Comparison of ENCODE assay signal across 1 cellular context in the genomic region with DNA sequence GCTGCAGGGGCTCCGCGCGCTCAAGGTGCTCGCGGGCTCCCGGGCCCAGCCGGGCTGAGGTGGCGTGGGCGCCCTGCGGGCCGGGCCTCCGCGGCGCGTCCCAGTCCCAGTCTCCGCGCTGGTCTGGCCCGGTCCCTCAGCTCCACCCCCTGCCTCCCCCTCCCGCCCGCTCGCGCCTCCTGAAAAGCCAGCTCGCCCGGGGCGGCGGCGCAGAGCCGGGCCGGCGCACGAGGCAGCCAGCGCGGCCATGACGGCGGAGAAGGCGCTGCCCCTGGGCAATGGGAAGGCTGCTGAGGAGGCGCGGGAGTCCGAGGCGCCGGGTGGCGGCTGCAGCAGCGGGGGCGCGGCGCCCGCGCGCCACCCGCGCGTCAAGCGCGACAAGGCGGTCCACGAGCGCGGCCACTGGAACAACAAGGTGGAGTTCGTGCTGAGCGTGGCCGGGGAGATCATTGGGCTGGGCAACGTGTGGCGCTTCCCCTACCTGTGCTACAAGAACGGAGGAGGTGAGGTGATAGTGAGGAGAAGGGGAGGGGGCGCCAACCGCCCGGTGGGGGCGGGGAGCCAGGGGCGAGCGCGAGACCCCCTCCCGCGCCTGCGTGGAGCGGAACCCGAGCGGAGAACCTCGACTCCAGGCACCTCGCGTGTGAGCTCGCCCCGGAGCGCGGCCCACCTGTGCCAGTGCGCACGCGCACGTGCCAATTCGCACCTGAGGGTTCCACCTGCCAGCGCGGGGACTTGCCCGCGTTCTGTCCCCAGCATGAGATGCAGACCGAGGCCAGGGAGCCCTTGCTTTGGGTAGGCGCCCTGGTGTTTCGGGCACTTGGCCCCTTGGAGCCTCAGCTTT.
A peak's percentile ranks its signal among the peaks of the same experiment; 100 is the strongest.
TF ChIP-seq lines count a peak whose summit lies in the region.

A gene (plus strand): TSS at position 210 of the 844 bp plus-strand sequence. CDS start 38 bp downstream, at position 248.

TF ChIP-seq in HepG2, 621 proteins besides CTCF, POLR2A, EP300 and RAD21 (continued from another document):
- TF ChIP-seq, protein P1, sequence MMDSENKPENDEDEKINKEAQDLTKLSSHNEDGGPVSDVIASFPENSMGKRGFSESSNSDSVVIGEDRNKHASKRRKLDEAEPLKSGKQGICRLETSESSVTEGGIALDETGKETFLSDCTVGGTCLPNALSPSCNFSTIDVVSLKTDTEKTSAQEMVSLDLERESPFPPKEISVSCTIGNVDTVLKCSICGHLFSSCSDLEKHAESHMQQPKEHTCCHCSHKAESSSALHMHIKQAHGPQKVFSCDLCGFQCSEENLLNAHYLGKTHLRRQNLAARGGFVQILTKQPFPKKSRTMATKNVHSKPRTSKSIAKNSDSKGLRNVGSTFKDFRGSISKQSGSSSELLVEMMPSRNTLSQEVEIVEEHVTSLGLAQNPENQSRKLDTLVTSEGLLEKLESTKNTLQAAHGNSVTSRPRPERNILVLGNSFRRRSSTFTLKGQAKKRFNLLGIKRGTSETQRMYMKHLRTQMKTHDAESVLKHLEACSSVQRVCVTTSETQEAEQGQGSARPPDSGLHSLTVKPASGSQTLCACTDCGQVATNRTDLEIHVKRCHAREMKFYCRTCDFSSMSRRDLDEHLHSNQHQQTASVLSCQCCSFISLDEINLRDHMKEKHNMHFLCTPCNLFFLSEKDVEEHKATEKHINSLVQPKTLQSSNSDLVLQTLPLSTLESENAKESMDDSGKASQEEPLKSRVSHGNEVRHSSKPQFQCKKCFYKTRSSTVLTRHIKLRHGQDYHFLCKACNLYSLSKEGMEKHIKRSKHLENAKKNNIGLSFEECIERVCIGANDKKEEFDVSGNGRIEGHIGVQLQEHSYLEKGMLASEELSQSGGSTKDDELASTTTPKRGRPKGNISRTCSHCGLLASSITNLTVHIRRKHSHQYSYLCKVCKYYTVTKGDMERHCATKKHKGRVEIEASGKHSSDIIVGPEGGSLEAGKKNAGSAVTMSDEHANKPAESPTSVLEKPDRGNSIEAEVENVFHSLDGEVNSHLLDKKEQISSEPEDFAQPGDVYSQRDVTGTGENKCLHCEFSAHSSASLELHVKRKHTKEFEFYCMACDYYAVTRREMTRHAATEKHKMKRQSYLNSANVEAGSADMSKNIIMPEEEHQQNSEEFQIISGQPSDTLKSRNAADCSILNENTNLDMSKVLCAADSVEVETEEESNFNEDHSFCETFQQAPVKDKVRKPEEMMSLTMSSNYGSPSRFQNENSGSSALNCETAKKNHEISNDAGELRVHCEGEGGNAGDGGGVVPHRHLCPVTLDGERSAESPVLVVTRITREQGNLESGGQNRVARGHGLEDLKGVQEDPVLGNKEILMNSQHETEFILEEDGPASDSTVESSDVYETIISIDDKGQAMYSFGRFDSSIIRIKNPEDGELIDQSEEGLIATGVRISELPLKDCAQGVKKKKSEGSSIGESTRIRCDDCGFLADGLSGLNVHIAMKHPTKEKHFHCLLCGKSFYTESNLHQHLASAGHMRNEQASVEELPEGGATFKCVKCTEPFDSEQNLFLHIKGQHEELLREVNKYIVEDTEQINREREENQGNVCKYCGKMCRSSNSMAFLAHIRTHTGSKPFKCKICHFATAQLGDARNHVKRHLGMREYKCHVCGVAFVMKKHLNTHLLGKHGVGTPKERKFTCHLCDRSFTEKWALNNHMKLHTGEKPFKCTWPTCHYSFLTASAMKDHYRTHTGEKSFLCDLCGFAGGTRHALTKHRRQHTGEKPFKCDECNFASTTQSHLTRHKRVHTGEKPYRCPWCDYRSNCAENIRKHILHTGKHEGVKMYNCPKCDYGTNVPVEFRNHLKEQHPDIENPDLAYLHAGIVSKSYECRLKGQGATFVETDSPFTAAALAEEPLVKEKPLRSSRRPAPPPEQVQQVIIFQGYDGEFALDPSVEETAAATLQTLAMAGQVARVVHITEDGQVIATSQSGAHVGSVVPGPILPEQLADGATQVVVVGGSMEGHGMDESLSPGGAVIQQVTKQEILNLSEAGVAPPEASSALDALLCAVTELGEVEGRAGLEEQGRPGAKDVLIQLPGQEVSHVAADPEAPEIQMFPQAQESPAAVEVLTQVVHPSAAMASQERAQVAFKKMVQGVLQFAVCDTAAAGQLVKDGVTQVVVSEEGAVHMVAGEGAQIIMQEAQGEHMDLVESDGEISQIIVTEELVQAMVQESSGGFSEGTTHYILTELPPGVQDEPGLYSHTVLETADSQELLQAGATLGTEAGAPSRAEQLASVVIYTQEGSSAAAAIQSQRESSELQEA (CRISPR knock-in tag; IDR thresholded peaks at IDR 0.05; ENCODE audit: not compliant biosample characterization) = no peak
- 0 out of 2 replicates have a peak, but pooled peaks have one; percentile 54 for TF ChIP-seq HES4 (CRISPR knock-in tag; IDR thresholded peaks at IDR 0.05; ENCODE audit: borderline replicate concordance)
- TF ChIP-seq KLF16 (CRISPR knock-in tag; IDR thresholded peaks at IDR 0.05) = 0 out of 4 replicates have a peak, but pooled peaks of 1 of the 2 experiments have one; percentile 31
- no peak for TF ChIP-seq ZNF839 (CRISPR knock-in tag; IDR thresholded peaks at IDR 0.05; ENCODE audit: borderline replicate concordance)
- peak; percentile 79 for TF ChIP-seq ZNF607 (CRISPR knock-in tag; IDR thresholded peaks at IDR 0.05; ENCODE audit: borderline replicate concordance)
- TF ChIP-seq, protein P2, sequence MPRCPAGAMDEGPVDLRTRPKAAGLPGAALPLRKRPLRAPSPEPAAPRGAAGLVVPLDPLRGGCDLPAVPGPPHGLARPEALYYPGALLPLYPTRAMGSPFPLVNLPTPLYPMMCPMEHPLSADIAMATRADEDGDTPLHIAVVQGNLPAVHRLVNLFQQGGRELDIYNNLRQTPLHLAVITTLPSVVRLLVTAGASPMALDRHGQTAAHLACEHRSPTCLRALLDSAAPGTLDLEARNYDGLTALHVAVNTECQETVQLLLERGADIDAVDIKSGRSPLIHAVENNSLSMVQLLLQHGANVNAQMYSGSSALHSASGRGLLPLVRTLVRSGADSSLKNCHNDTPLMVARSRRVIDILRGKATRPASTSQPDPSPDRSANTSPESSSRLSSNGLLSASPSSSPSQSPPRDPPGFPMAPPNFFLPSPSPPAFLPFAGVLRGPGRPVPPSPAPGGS (CRISPR knock-in tag; IDR thresholded peaks at IDR 0.05) = peak; percentile 77; the same call in 1 of the 2 replicates
- TF ChIP-seq BHLHE40 (IDR thresholded peaks at IDR 0.05; ENCODE audit: low read length) = peak; percentile 69
- no peak for TF ChIP-seq CREM (IDR thresholded peaks at IDR 0.05)
- TF ChIP-seq CREM (CRISPR knock-in tag; IDR thresholded peaks at IDR 0.05) = no peak
- TF ChIP-seq, protein P3, sequence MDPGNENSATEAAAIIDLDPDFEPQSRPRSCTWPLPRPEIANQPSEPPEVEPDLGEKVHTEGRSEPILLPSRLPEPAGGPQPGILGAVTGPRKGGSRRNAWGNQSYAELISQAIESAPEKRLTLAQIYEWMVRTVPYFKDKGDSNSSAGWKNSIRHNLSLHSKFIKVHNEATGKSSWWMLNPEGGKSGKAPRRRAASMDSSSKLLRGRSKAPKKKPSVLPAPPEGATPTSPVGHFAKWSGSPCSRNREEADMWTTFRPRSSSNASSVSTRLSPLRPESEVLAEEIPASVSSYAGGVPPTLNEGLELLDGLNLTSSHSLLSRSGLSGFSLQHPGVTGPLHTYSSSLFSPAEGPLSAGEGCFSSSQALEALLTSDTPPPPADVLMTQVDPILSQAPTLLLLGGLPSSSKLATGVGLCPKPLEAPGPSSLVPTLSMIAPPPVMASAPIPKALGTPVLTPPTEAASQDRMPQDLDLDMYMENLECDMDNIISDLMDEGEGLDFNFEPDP (CRISPR knock-in tag; conservative IDR thresholded peaks at IDR 0.05) = 0 out of 2 replicates have a peak, but pooled peaks have one; percentile 79
- TF ChIP-seq ZNF546 (CRISPR knock-in tag; conservative IDR thresholded peaks at IDR 0.05) = peak; percentile 76; the same call in 1 of the 2 replicates
- no peak for TF ChIP-seq ASH2L (IDR thresholded peaks at IDR 0.05; ENCODE audit: insufficient read length, low read depth, low read length)
- TF ChIP-seq ZNF781 (CRISPR knock-in tag; IDR thresholded peaks at IDR 0.05; ENCODE audit: borderline replicate concordance, not compliant biosample characterization) = peak; percentile 68
- no peak for TF ChIP-seq GATAD1 (CRISPR knock-in tag; IDR thresholded peaks at IDR 0.05)
- TF ChIP-seq, protein P4, sequence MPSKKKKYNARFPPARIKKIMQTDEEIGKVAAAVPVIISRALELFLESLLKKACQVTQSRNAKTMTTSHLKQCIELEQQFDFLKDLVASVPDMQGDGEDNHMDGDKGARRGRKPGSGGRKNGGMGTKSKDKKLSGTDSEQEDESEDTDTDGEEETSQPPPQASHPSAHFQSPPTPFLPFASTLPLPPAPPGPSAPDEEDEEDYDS (CRISPR knock-in tag; IDR thresholded peaks at IDR 0.05) = peak; percentile 59; the same call in 1 of the 2 replicates
- peak; percentile 66; the same call in 1 of the 2 replicates for TF ChIP-seq TBX2 (CRISPR knock-in tag; IDR thresholded peaks at IDR 0.05; ENCODE audit: borderline replicate concordance)
- TF ChIP-seq ZEB1 (IDR thresholded peaks at IDR 0.05; ENCODE audit: insufficient replicate concordance, low read depth) = peak; percentile 27
- no peak for TF ChIP-seq ATAD3A (CRISPR knock-in tag; IDR thresholded peaks at IDR 0.05)
- TF ChIP-seq ZNF331 (CRISPR knock-in tag; IDR thresholded peaks at IDR 0.05) = peak; percentile 6; the same call in 1 of the 2 replicates
- TF ChIP-seq, protein P5, sequence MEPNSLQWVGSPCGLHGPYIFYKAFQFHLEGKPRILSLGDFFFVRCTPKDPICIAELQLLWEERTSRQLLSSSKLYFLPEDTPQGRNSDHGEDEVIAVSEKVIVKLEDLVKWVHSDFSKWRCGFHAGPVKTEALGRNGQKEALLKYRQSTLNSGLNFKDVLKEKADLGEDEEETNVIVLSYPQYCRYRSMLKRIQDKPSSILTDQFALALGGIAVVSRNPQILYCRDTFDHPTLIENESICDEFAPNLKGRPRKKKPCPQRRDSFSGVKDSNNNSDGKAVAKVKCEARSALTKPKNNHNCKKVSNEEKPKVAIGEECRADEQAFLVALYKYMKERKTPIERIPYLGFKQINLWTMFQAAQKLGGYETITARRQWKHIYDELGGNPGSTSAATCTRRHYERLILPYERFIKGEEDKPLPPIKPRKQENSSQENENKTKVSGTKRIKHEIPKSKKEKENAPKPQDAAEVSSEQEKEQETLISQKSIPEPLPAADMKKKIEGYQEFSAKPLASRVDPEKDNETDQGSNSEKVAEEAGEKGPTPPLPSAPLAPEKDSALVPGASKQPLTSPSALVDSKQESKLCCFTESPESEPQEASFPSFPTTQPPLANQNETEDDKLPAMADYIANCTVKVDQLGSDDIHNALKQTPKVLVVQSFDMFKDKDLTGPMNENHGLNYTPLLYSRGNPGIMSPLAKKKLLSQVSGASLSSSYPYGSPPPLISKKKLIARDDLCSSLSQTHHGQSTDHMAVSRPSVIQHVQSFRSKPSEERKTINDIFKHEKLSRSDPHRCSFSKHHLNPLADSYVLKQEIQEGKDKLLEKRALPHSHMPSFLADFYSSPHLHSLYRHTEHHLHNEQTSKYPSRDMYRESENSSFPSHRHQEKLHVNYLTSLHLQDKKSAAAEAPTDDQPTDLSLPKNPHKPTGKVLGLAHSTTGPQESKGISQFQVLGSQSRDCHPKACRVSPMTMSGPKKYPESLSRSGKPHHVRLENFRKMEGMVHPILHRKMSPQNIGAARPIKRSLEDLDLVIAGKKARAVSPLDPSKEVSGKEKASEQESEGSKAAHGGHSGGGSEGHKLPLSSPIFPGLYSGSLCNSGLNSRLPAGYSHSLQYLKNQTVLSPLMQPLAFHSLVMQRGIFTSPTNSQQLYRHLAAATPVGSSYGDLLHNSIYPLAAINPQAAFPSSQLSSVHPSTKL (CRISPR knock-in tag; IDR thresholded peaks at IDR 0.05) = 0 out of 2 replicates have a peak, but pooled peaks have one; percentile 6
- TF ChIP-seq ZNF484 (CRISPR knock-in tag; IDR thresholded peaks at IDR 0.05; ENCODE audit: borderline replicate concordance, low read depth) = 0 out of 2 replicates have a peak, but pooled peaks have one; percentile 45
- TF ChIP-seq, protein P6, sequence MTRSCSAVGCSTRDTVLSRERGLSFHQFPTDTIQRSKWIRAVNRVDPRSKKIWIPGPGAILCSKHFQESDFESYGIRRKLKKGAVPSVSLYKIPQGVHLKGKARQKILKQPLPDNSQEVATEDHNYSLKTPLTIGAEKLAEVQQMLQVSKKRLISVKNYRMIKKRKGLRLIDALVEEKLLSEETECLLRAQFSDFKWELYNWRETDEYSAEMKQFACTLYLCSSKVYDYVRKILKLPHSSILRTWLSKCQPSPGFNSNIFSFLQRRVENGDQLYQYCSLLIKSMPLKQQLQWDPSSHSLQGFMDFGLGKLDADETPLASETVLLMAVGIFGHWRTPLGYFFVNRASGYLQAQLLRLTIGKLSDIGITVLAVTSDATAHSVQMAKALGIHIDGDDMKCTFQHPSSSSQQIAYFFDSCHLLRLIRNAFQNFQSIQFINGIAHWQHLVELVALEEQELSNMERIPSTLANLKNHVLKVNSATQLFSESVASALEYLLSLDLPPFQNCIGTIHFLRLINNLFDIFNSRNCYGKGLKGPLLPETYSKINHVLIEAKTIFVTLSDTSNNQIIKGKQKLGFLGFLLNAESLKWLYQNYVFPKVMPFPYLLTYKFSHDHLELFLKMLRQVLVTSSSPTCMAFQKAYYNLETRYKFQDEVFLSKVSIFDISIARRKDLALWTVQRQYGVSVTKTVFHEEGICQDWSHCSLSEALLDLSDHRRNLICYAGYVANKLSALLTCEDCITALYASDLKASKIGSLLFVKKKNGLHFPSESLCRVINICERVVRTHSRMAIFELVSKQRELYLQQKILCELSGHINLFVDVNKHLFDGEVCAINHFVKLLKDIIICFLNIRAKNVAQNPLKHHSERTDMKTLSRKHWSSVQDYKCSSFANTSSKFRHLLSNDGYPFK (CRISPR knock-in tag; IDR thresholded peaks at IDR 0.05; ENCODE audit: borderline replicate concordance) = 0 out of 2 replicates have a peak, but pooled peaks have one; percentile 30
- no peak for TF ChIP-seq ZNF432 (CRISPR knock-in tag; IDR thresholded peaks at IDR 0.05; ENCODE audit: borderline replicate concordance)
- TF ChIP-seq KDM2A (CRISPR knock-in tag; IDR thresholded peaks at IDR 0.05; ENCODE audit: borderline replicate concordance, low read depth) = peak; percentile 16; the same call in 1 of the 2 replicates
- TF ChIP-seq, protein P7, sequence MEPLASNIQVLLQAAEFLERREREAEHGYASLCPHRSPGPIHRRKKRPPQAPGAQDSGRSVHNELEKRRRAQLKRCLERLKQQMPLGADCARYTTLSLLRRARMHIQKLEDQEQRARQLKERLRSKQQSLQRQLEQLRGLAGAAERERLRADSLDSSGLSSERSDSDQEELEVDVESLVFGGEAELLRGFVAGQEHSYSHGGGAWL (CRISPR knock-in tag; IDR thresholded peaks at IDR 0.05) = 0 out of 2 replicates have a peak, but pooled peaks have one; percentile 50
TF ChIP-seq in HepG2: peak in this region for 102.
